ENCODE assay signal across 8 cellular contexts in genomic region chr1:36650200-36651065, GRCh38.
DNase-seq lines count a peak whose midpoint lies in the region; ATAC-seq and TF ChIP-seq lines count a peak whose summit lies in the region.

No MANE protein-coding gene starts in this region.

- no peak overlapping the region for H4K91ac ChIP-seq in neuronal stem cell (ENCODE audit: low read depth, low read length, poor library complexity)

- H3K27me3 ChIP-seq in HL-60 (ENCODE audit: insufficient read depth, poor library complexity, severe bottlenecking) (peaks cover 3% of the 10 kb centered on the region), OCI-LY3 (ENCODE audit: low read depth, low read length) (peaks cover 25% of the 10 kb centered on the region), neuronal stem cell (ENCODE audit: control insufficient read depth in 3 of 3, insufficient read depth in 3 of 3, low read depth in 1 of 3, low read length in 3 of 3) (peaks cover 0 to 15% (median 0%) of the 10 kb centered on the region in 3 experiments)

- H3K4me1 ChIP-seq in OCI-LY3 (ENCODE audit: low read length) (no peaks in the 10 kb centered on the region), neuronal stem cell (ENCODE audit: control insufficient read depth in 2 of 2, insufficient read depth in 1 of 2, low read depth in 1 of 2, low read length in 2 of 2) (peaks cover 0 to 8% of the 10 kb centered on the region in 2 donors)

- H3K4ac ChIP-seq in neuronal stem cell (ENCODE audit: low read length) = no peak overlapping the region

- WGBS in neuronal stem cell (ENCODE audit: extremely low coverage in 2 of 2, insufficient read length in 2 of 2, insufficient replicate concordance in 1 of 2), 2 donors = no CpG with 5 or more reads among the region's 14 CpGs

- no peak overlapping the region for H2BK12ac ChIP-seq in neuronal stem cell (ENCODE audit: low read length)

- no peaks in the 10 kb centered on the region for H4K20me1 ChIP-seq in OCI-LY3 (ENCODE audit: insufficient read depth, low read length)

- no peak overlapping the region for H2BK15ac ChIP-seq in neuronal stem cell (ENCODE audit: low read length)

- TF ChIP-seq CTCF in C4-2B (conservative IDR thresholded peaks at IDR 0.05) = peak; percentile 98
- TF ChIP-seq CTCF in HL-60 (IDR thresholded peaks at IDR 0.05; ENCODE audit: insufficient read depth, low read length) = peak; percentile 88
- TF ChIP-seq CTCF in OCI-LY3 (IDR thresholded peaks at IDR 0.05; ENCODE audit: low read depth, low read length) = peak; percentile 61
- TF ChIP-seq CTCF in fibroblast of pulmonary artery (IDR thresholded peaks at IDR 0.05; ENCODE audit: low read length, missing control alignments) = peak; percentile 98

- H3K4me2 ChIP-seq in OCI-LY3 (ENCODE audit: low read length) (no peak overlapping the region), neuronal stem cell (ENCODE audit: insufficient read depth, low read length, poor library complexity, severe bottlenecking) (no peak overlapping the region)

- no peak for ATAC-seq in HG03439 (IDR thresholded peaks at IDR 0.05; ENCODE audit: unreplicated experiment)

- H3K18ac ChIP-seq in neuronal stem cell (ENCODE audit: low read length) = no peak overlapping the region

- H2AFZ ChIP-seq in OCI-LY3 (ENCODE audit: low read depth, low read length) (no peak overlapping the region), neuronal stem cell (ENCODE audit: low read length) (no peak overlapping the region)

- no peaks in the 10 kb centered on the region for H3K79me1 ChIP-seq in neuronal stem cell (ENCODE audit: low read depth, low read length)

- H2BK5ac ChIP-seq in neuronal stem cell (ENCODE audit: low read length) = no peak overlapping the region

- no peaks in the 10 kb centered on the region for H3K9me3 ChIP-seq in OCI-LY3 (ENCODE audit: insufficient read depth, low read length)
- no peaks in the 10 kb centered on the region for H3K9me3 ChIP-seq in neuronal stem cell (replicated peaks in 1 of 2; ENCODE audit: control insufficient read depth in 2 of 2, insufficient read depth in 1 of 2, low read depth in 1 of 2, low read length in 2 of 2)

- H2AK5ac ChIP-seq in neuronal stem cell (ENCODE audit: low read depth, low read length) = peak overlapping the region; percentile 29

- no peak overlapping the region for H3K23ac ChIP-seq in neuronal stem cell (ENCODE audit: low read depth, low read length, poor library complexity)

- no peak overlapping the region for H4K8ac ChIP-seq in neuronal stem cell (ENCODE audit: low read depth, low read length)

- no peak overlapping the region for H2BK120ac ChIP-seq in neuronal stem cell (ENCODE audit: low read depth, low read length)

- H3K14ac ChIP-seq in neuronal stem cell (ENCODE audit: low read length) = no peak overlapping the region

- no peaks in the 10 kb centered on the region for H3K79me2 ChIP-seq in OCI-LY3 (ENCODE audit: low read length)

- H3K27ac ChIP-seq in C4-2B = no peak overlapping the region
- H3K27ac ChIP-seq in HL-60 (replicated peaks) = no peak overlapping the region
- H3K27ac ChIP-seq in OCI-LY3 (ENCODE audit: low read length) = no peak overlapping the region
- no peak overlapping the region for H3K27ac ChIP-seq in neuronal stem cell (replicated peaks; ENCODE audit: low read length)
- no peak overlapping the region for H3K27ac ChIP-seq in substantia nigra (ENCODE audit: low read depth, low read length, poor library complexity, severe bottlenecking)

- no peak overlapping the region for H3K9ac ChIP-seq in OCI-LY3 (ENCODE audit: low read length)
- no peak overlapping the region for H3K9ac ChIP-seq in neuronal stem cell (ENCODE audit: low read depth, low read length, poor library complexity)

- no peak overlapping the region for H3K4me3 ChIP-seq in HL-60 (replicated peaks; ENCODE audit: insufficient read depth, low read length)
- no peak overlapping the region for H3K4me3 ChIP-seq in OCI-LY3 (ENCODE audit: low read length)
- H3K4me3 ChIP-seq in fibroblast of pulmonary artery (replicated peaks; ENCODE audit: low read depth, low read length) = no peak overlapping the region
- no peak overlapping the region for H3K4me3 ChIP-seq in neuronal stem cell (ENCODE audit: low read length in 2 of 2)

- H3K36me3 ChIP-seq in OCI-LY3 (replicated peaks; ENCODE audit: low read depth, low read length) (no peaks in the 10 kb centered on the region), neuronal stem cell (replicated peaks in 1 of 2; ENCODE audit: control insufficient read depth in 2 of 2, insufficient read depth in 2 of 2, low read length in 2 of 2) (no peaks in the 10 kb centered on the region)

- DNase-seq in HL-60 (ENCODE audit: low read depth in 1 of 2, low spot score in 1 of 2) = peak; percentile 4 to 47
- peak; percentile 82 to 83 for DNase-seq in activated T-cell treated with anti-CD3 and anti-CD28 coated beads, Interleukin-2, amount 50 U/mL, for 48 hours
- peak; percentile 55 for DNase-seq in fibroblast of pulmonary artery (ENCODE audit: low read depth)
- peak; percentile 57 for DNase-seq in neuronal stem cell (ENCODE audit: low spot score)
- DNase-seq in substantia nigra (lab: John Stamatoyannopoulos, UW) = peak in 37 of 49 donors; percentile 2 to 71 (median 36)

Comparison
In these comparisons a context has a peak if more than half of its experiments do, and no peak if none do; other contexts are left out.
1. DNase-seq: peak in every context shown above with its lines; median percentile 82 in activated T-cell treated with anti-CD3 and anti-CD28 coated beads, Interleukin-2, amount 50 U/mL, for 48 hours; 57 in neuronal stem cell; 55 in fibroblast of pulmonary artery; 36 in substantia nigra; 26 in HL-60.